11 cellular contexts compared by ENCODE assay signal in the genomic region with DNA sequence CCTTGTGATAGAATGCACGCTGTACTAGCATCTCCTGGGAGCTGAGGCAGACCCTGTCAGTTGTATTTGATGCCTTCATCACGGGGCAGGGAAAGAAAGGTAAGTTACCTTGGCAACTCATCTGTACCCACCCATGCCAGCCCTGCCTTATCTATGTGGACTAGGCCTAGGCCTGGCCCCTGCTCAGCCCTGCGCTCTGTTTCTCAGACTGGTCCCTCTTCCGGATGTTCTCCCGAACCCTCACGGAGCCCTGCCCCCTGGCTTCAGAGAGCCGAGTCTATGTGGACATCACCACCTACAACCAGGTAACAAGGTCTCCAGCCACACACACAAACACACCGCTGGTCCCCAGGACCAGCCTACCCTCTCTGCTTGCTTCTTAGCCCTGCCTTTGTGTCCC. TPM values are rescaled to one million over a fixed set of nuclear protein-coding genes. Genes with fewer than 3 reads are reported as not detected.
DNase-seq lines count a peak whose midpoint lies in the region; ATAC-seq and TF ChIP-seq lines count a peak whose summit lies in the region.
"Had no signal": no experiment of that assay in that cellular context is flagged by ENCODE, and none has a peak within 500 bp of the region (broad histone marks: within the 10 kb centered on the region; RNA-seq: fewer than 3 reads in every experiment).

No MANE protein-coding gene starts in this region.

- DNase-seq in OCI-LY7 (ENCODE audit: low spot score) (no peak), caudate nucleus (lab: John Stamatoyannopoulos, UW) (no peak), lung (ENCODE audit: low spot score) (no peak), substantia nigra (lab: John Stamatoyannopoulos, UW) (no peak), GM10266 (ENCODE audit: extremely low spot score) (no peak)
- no peak for DNase-seq in activated T-helper 2 cell treated with anti-CD3 and anti-CD28 coated beads, Interferon-gamma antibody, Interleukin-2, Interleukin-4, amounts not matched to agents 10 μg/mL and 5 μg/mL and 100 μg/mL, durations not matched to agents 14 hours and 24 hours and 36 hours (ENCODE audit: low spot score)
- DNase-seq: NCI-H2107 had no signal

- H3K4me3 ChIP-seq in OCI-LY7 (ENCODE audit: low read depth, low read length, poor library complexity, severe bottlenecking) (peak overlapping the region; percentile 98), lung (no peak overlapping the region)

- POLR2A ChIA-PET in OCI-LY7 (lab: Charles Lee): interaction anchor here (0.6 to 2.4 kb wide), 4 partner anchors 9 to 100 kb away, joined by 3 to 6 read pairs (median 4); no protein-coding TSS in a partner anchor

- no TSS peak for BruUV-seq in OCI-LY7 (replicated peaks; lab: Mats Ljungman, UMichigan)

- H2AFZ ChIP-seq in OCI-LY7 (ENCODE audit: low read length): no peak overlapping the region

- H3K4me1 ChIP-seq in OCI-LY7 (ENCODE audit: insufficient read depth, low read length, poor library complexity, severe bottlenecking): peaks cover 43% of the 10 kb centered on the region
- H3K4me1 ChIP-seq in lung (ENCODE audit: control insufficient read depth in 2 of 2, insufficient read depth in 2 of 2, low read length in 2 of 2): peaks cover 6 to 10% of the 10 kb centered on the region in 2 donors

- peaks cover 6% of the 10 kb centered on the region; the same call in 1 of the 2 replicates for H4K20me1 ChIP-seq in OCI-LY7 (ENCODE audit: insufficient read depth, low read length)

- H3K79me2 ChIP-seq in OCI-LY7 (ENCODE audit: insufficient read depth, low read depth, low read length): peaks cover 39% of the 10 kb centered on the region

- peaks cover 22% of the 10 kb centered on the region for H3K4me1 Mint-ChIP-seq in activated T-helper 2 cell treated with anti-CD3 and anti-CD28 coated beads, Interferon-gamma antibody, Interleukin-2, Interleukin-4, amounts not matched to agents 10 μg/mL and 5 μg/mL and 100 μg/mL, durations not matched to agents 14 hours and 24 hours and 36 hours (ENCODE audit: low read depth)

- H3K36me3 ChIP-seq in OCI-LY7 (ENCODE audit: insufficient read depth, low read length) (peaks cover 71% of the 10 kb centered on the region), lung (ENCODE audit: control insufficient read depth in 2 of 2, insufficient read depth in 2 of 2, low read length in 2 of 2) (peaks cover 15 to 38% of the 10 kb centered on the region in 2 donors)

- CTCF ChIA-PET in OCI-LY7 (lab: Charles Lee; ENCODE audit: unreplicated experiment): no interaction called here

- ATAC-seq in lung (ENCODE audit: insufficient read depth, low FRiP score) (no peak), HG03442 (IDR thresholded peaks at IDR 0.05; ENCODE audit: unreplicated experiment) (no peak), HG03460 (IDR thresholded peaks at IDR 0.05; ENCODE audit: unreplicated experiment) (no peak)

- H3K4me3 Mint-ChIP-seq in activated T-helper 2 cell treated with anti-CD3 and anti-CD28 coated beads, Interferon-gamma antibody, Interleukin-2, Interleukin-4, amounts not matched to agents 10 μg/mL and 5 μg/mL and 100 μg/mL, durations not matched to agents 14 hours and 24 hours and 36 hours (ENCODE audit: low read depth): no peak overlapping the region

- no peaks in the 10 kb centered on the region for H3K27me3 ChIP-seq in lung (ENCODE audit: control insufficient read depth, insufficient read depth)

- TF ChIP-seq CTCF in OCI-LY7 (conservative IDR thresholded peaks at IDR 0.05; ENCODE audit: low read length): no peak
- no peak for TF ChIP-seq CTCF in lung (IDR thresholded peaks at IDR 0.05; ENCODE audit: control extremely low read depth, extremely low read depth)
- TF ChIP-seq CTCF in GM10266 (IDR thresholded peaks at IDR 0.05; ENCODE audit: control insufficient read depth, insufficient read depth, low read depth, missing control alignments): no peak

- no peaks in the 10 kb centered on the region for H3K9me3 Mint-ChIP-seq in activated T-helper 2 cell treated with anti-CD3 and anti-CD28 coated beads, Interferon-gamma antibody, Interleukin-2, Interleukin-4, amounts not matched to agents 10 μg/mL and 5 μg/mL and 100 μg/mL, durations not matched to agents 14 hours and 24 hours and 36 hours

- intact Hi-C loops in OCI-LY7 (cut with micrococcal nuclease; ENCODE audit: unreplicated experiment): no loop called here
- intact Hi-C loops in activated T-helper 2 cell treated with anti-CD3 and anti-CD28 coated beads, Interferon-gamma antibody, Interleukin-2, Interleukin-4, amounts not matched to agents 10 μg/mL and 5 μg/mL and 100 μg/mL, durations not matched to agents 14 hours and 24 hours and 36 hours (cut with micrococcal nuclease): no loop called here

- H3K27ac ChIP-seq in OCI-LY7 (ENCODE audit: low read depth, low read length, poor library complexity, severe bottlenecking): peak overlapping the region; percentile 84
- H3K27ac ChIP-seq in caudate nucleus (ENCODE audit: low read depth, low read length): peak overlapping the region; percentile 87
- H3K27ac ChIP-seq in lung (ENCODE audit: low read depth in 1 of 2, low read length in 1 of 2): peak overlapping the region; percentile 45 to 71
- H3K27ac ChIP-seq in substantia nigra (ENCODE audit: low read depth, low read length, poor library complexity, severe bottlenecking): peak overlapping the region; percentile 86

- H3K9me2 ChIP-seq in OCI-LY7 (ENCODE audit: insufficient read depth, low read length): no peaks in the 10 kb centered on the region

- no peaks in the 10 kb centered on the region for H3K27me3 Mint-ChIP-seq in activated T-helper 2 cell treated with anti-CD3 and anti-CD28 coated beads, Interferon-gamma antibody, Interleukin-2, Interleukin-4, amounts not matched to agents 10 μg/mL and 5 μg/mL and 100 μg/mL, durations not matched to agents 14 hours and 24 hours and 36 hours (ENCODE audit: low read depth)

- WGBS in lung, 2 donors: 98% methylated on average over 8 of the region's 8 CpGs

- no peaks in the 10 kb centered on the region for H3K9me3 ChIP-seq in OCI-LY7 (ENCODE audit: low read length)
- H3K9me3 ChIP-seq in lung (ENCODE audit: control insufficient read depth in 2 of 2, insufficient read depth in 1 of 2, low read length in 1 of 2): no peaks in the 10 kb centered on the region

- H3K4me2 ChIP-seq in OCI-LY7 (ENCODE audit: low read length): peak overlapping the region; percentile 98

- H3K36me3 Mint-ChIP-seq in activated T-helper 2 cell treated with anti-CD3 and anti-CD28 coated beads, Interferon-gamma antibody, Interleukin-2, Interleukin-4, amounts not matched to agents 10 μg/mL and 5 μg/mL and 100 μg/mL, durations not matched to agents 14 hours and 24 hours and 36 hours (ENCODE audit: low read depth): peaks cover 54% of the 10 kb centered on the region

- no peak overlapping the region for H3K27ac Mint-ChIP-seq in activated T-helper 2 cell treated with anti-CD3 and anti-CD28 coated beads, Interferon-gamma antibody, Interleukin-2, Interleukin-4, amounts not matched to agents 10 μg/mL and 5 μg/mL and 100 μg/mL, durations not matched to agents 14 hours and 24 hours and 36 hours

RNA-seq across cellular contexts. Expression of a gene that starts 4.2 kb away (rescaled TPM):
- total RNA-seq in OCI-LY7 (2014; rRNA removed; shearing (Covaris generic)): 75.7 and 104 TPM in 2 replicates
- total RNA-seq in OCI-LY7 (2022) (79.4 and 89.2 TPM in 2 replicates), lung (100 to 1,000 TPM in 1 of 2 donors, 10 to 100 TPM in 1; 33.6 to 107 TPM)
- polyA plus RNA-seq in lung: 10 to 100 TPM; 71.6 to 73.0 TPM
- 72.5 and 72.7 TPM in 2 replicates for total RNA-seq in activated T-helper 2 cell treated with anti-CD3 and anti-CD28 coated beads, Interferon-gamma antibody, Interleukin-2, Interleukin-4, amounts not matched to agents 10 μg/mL and 5 μg/mL and 100 μg/mL, durations not matched to agents 14 hours and 24 hours and 36 hours

RNA-seq across cellular contexts. Expression of a gene that starts 12.0 kb away (rescaled TPM):
- total RNA-seq in OCI-LY7 (2014; rRNA removed; shearing (Covaris generic)): 0.57 TPM in 1 of 2 replicates, not detected in the other
- total RNA-seq in OCI-LY7 (2022): not detected in 2 replicates
- 10 to 100 TPM; 11.7 to 61.1 TPM for total RNA-seq in lung
- polyA plus RNA-seq in lung: 10 to 100 TPM; 54.6 to 75.4 TPM
- total RNA-seq in activated T-helper 2 cell treated with anti-CD3 and anti-CD28 coated beads, Interferon-gamma antibody, Interleukin-2, Interleukin-4, amounts not matched to agents 10 μg/mL and 5 μg/mL and 100 μg/mL, durations not matched to agents 14 hours and 24 hours and 36 hours: 12.3 and 12.8 TPM in 2 replicates

RNA-seq across cellular contexts. Expression of a gene that starts 42.0 kb away (rescaled TPM):
- total RNA-seq in OCI-LY7 (2014; rRNA removed; shearing (Covaris generic)): not detected in 2 replicates
- total RNA-seq in OCI-LY7 (2022) (not detected in 2 replicates), lung (not detected)
- polyA plus RNA-seq in lung: under 1 TPM; 0.03 to 0.28 TPM
- not detected in 2 replicates for total RNA-seq in activated T-helper 2 cell treated with anti-CD3 and anti-CD28 coated beads, Interferon-gamma antibody, Interleukin-2, Interleukin-4, amounts not matched to agents 10 μg/mL and 5 μg/mL and 100 μg/mL, durations not matched to agents 14 hours and 24 hours and 36 hours
- total RNA-seq: LHCN-M2 had no signal

RNA-seq across cellular contexts. Expression of a gene that starts 49.4 kb away (rescaled TPM):
- 4.4 TPM in 1 of 2 replicates, not detected in the other for total RNA-seq in OCI-LY7 (2014; rRNA removed; shearing (Covaris generic))
- total RNA-seq in OCI-LY7 (2022) (0.46 TPM in 1 of 2 replicates, not detected in the other), lung (100 to 1,000 TPM in 1 of 2 donors, 10 to 100 TPM in 1; 62.8 to 499 TPM)
- polyA plus RNA-seq in lung: 1,000 to 10,000 TPM in 1 of 2 donors, 100 to 1,000 TPM in 1; 547 to 1,020 TPM
- total RNA-seq in activated T-helper 2 cell treated with anti-CD3 and anti-CD28 coated beads, Interferon-gamma antibody, Interleukin-2, Interleukin-4, amounts not matched to agents 10 μg/mL and 5 μg/mL and 100 μg/mL, durations not matched to agents 14 hours and 24 hours and 36 hours: not detected in 2 replicates
- total RNA-seq: LHCN-M2, mononuclear cell had no signal

RNA-seq across cellular contexts. Expression of a gene that starts 57.2 kb away (rescaled TPM):
- total RNA-seq in OCI-LY7 (2014; rRNA removed; shearing (Covaris generic)): 22.3 and 37.6 TPM in 2 replicates
- total RNA-seq in OCI-LY7 (2022) (8.6 and 9.6 TPM in 2 replicates), lung (10 to 100 TPM; 21.3 to 45.5 TPM)
- 10 to 100 TPM; 24.9 to 57.5 TPM for polyA plus RNA-seq in lung
- 16.8 and 20.1 TPM in 2 replicates for total RNA-seq in activated T-helper 2 cell treated with anti-CD3 and anti-CD28 coated beads, Interferon-gamma antibody, Interleukin-2, Interleukin-4, amounts not matched to agents 10 μg/mL and 5 μg/mL and 100 μg/mL, durations not matched to agents 14 hours and 24 hours and 36 hours
